Comparison of ENCODE assay signal across 8 cellular contexts in genomic region chr13:78978381-78978998, GRCh38.
DNase-seq lines count a peak whose midpoint lies in the region; ATAC-seq, FAIRE-seq and TF ChIP-seq lines count a peak whose summit lies in the region.

No MANE protein-coding gene starts in this region.

- TF ChIP-seq CTCF in A673 (conservative IDR thresholded peaks at IDR 0.05; ENCODE audit: low read depth, low read length) (peak; percentile 77), mammary epithelial cell (conservative IDR thresholded peaks at IDR 0.05 in 1 of 2, IDR thresholded peaks at IDR 0.05 in 1 of 2; ENCODE audit: extremely low read depth in 1 of 2, insufficient read depth in 1 of 2, low read depth in 1 of 2, low read length in 2 of 2) (peak; percentile 64 to 74), HepG2 (CRISPR knock-in tag; IDR thresholded peaks at IDR 0.05) (peak; percentile 79)

- peak; percentile 76 for DNase-seq in A673 (ENCODE audit: low spot score)
- peak; percentile 75 for DNase-seq in G401 (ENCODE audit: low spot score)
- DNase-seq in GM23248: peak; percentile 70
- DNase-seq in RCC 7860 (ENCODE audit: low spot score): peak; percentile 38
- peak; percentile 37 for DNase-seq in mammary epithelial cell
- peak; percentile 50 for DNase-seq in HepG2 (ENCODE audit: low spot score)
- DNase-seq in stromal cell of bone marrow (ENCODE audit: low read depth): peak; percentile 19

- H3K36me3 ChIP-seq in A673 (ENCODE audit: insufficient read depth, low read length, poor library complexity, severe bottlenecking): no peaks in the 10 kb centered on the region
- no peaks in the 10 kb centered on the region for H3K36me3 ChIP-seq in GM23248 (ENCODE audit: low read depth)
- no peaks in the 10 kb centered on the region for H3K36me3 ChIP-seq in mammary epithelial cell (ENCODE audit: insufficient read depth, low read length)
- H3K36me3 ChIP-seq in HepG2 (replicated peaks in 1 of 2; ENCODE audit: control insufficient read depth in 1 of 2, insufficient read depth in 2 of 2, low read length in 2 of 2): no peaks in the 10 kb centered on the region

- intact Hi-C loops in A673 (cut with micrococcal nuclease; ENCODE audit: unreplicated experiment): loop anchor here (1.0 to 5.0 kb wide), 5 partner anchors 188 to 738 kb away; no protein-coding TSS in a partner anchor
- intact Hi-C loops in mammary epithelial cell (cut with micrococcal nuclease): loop anchor here (1.0 to 5.0 kb wide), 3 partner anchors 737 to 1201 kb away; no protein-coding TSS in a partner anchor
- intact Hi-C loops in HepG2 (cut with micrococcal nuclease; ENCODE audit: unreplicated experiment): loop anchor here (1.0 to 10.0 kb wide), 3 partner anchors 174 to 841 kb away; no protein-coding TSS in a partner anchor

- peak; percentile 93 for ATAC-seq in HepG2

- in situ Hi-C loops in G401 (cut with HindIII; ENCODE audit: low sequenced_read_pairs): no loop called here
- in situ Hi-C loops in GM23248 (cut with MboI): loop anchor here (10.0 to 25.0 kb wide), 2 partner anchors 834 to 1191 kb away; no protein-coding TSS in a partner anchor
- in situ Hi-C loops in mammary epithelial cell (cut with MboI; ENCODE audit: low sequenced_read_pairs in 2 of 2): loop anchor here (10.0 kb wide), 2 partner anchors 834 to 854 kb away; no protein-coding TSS in a partner anchor
- in situ Hi-C loops in HepG2 (cut with HindIII; ENCODE audit: extremely low pct_ligation_motif_present, low pct_unique_long_range_greater_than_20kb): loop anchor here (5.0 kb wide), 2 partner anchors 741 to 836 kb away; no protein-coding TSS in a partner anchor

- TF ChIP-seq POLR2A in HepG2 (IDR thresholded peaks at IDR 0.05; ENCODE audit: insufficient read depth in 1 of 2, low read depth in 2 of 2, low read length in 2 of 2): no peak

- H3K79me2 ChIP-seq in GM23248 (ENCODE audit: insufficient read depth) (no peaks in the 10 kb centered on the region), mammary epithelial cell (ENCODE audit: insufficient read depth, low read length) (no peaks in the 10 kb centered on the region), HepG2 (ENCODE audit: insufficient read depth, low read length) (no peaks in the 10 kb centered on the region)

- no peaks in the 10 kb centered on the region for H3F3A ChIP-seq in GM23248 (ENCODE audit: insufficient read depth)

- dilution Hi-C loops in mammary epithelial cell (cut with HindIII; ENCODE audit: low sequenced_read_pairs): no loop called here

- H2AFZ ChIP-seq in GM23248 (no peak overlapping the region), mammary epithelial cell (ENCODE audit: low read depth, low read length) (no peak overlapping the region), HepG2 (ENCODE audit: low read length) (no peak overlapping the region)

- peak; percentile 70 for TF ChIP-seq RAD21 in Ishikawa (IDR thresholded peaks at IDR 0.05; ENCODE audit: low read depth)
- TF ChIP-seq RAD21 in HepG2 (CRISPR knock-in tag; IDR thresholded peaks at IDR 0.05): peak; percentile 41; the same call in 1 of the 2 replicates

- WGBS in GM23248 (ENCODE audit: low coverage in 1 of 2, low lambda C conversion rate in 2 of 2, missing lambda C conversion rate in 2 of 2), 2 experiments: 2 to 6% methylated on average over 2 of the region's 2 CpGs
- 0% methylated on average over 2 of the region's 2 CpGs for WGBS in mammary epithelial cell (ENCODE audit: low coverage, missing lambda C conversion rate)
- WGBS in HepG2 (ENCODE audit: low lambda C conversion rate): 0% methylated on average over 2 of the region's 2 CpGs

- H3K9me3 ChIP-seq in A673 (ENCODE audit: low read depth, low read length, poor library complexity, severe bottlenecking): no peaks in the 10 kb centered on the region
- H3K9me3 ChIP-seq in GM23248 (ENCODE audit: low read depth): no peaks in the 10 kb centered on the region
- no peaks in the 10 kb centered on the region for H3K9me3 ChIP-seq in mammary epithelial cell (replicated peaks; ENCODE audit: insufficient read depth, low read length)
- H3K9me3 ChIP-seq in HepG2 (ENCODE audit: low read length): no peaks in the 10 kb centered on the region

- TF ChIP-seq EP300 in Ishikawa (IDR thresholded peaks at IDR 0.05; ENCODE audit: borderline replicate concordance): no peak
- TF ChIP-seq EP300 in HepG2 (IDR thresholded peaks at IDR 0.05; ENCODE audit: low read depth in 2 of 2, low read length in 2 of 2): no peak
- TF ChIP-seq EP300 in HepG2 (CRISPR knock-in tag; IDR thresholded peaks at IDR 0.05; ENCODE audit: borderline replicate concordance): no peak

- FAIRE-seq in RCC 7860 (lab: Jason Lieb, UNC) (no peak), HepG2 (lab: Jason Lieb, UNC) (peak; percentile 81)

- no peak overlapping the region for H3K27ac ChIP-seq in A673 (ENCODE audit: low read depth, low read length, poor library complexity, severe bottlenecking)
- no peak overlapping the region for H3K27ac ChIP-seq in GM23248
- no peak overlapping the region for H3K27ac ChIP-seq in mammary epithelial cell (ENCODE audit: insufficient read depth, low read depth, low read length)
- H3K27ac ChIP-seq in HepG2 (ENCODE audit: extremely low read length, insufficient read depth, low read length): no peak overlapping the region

- H4K20me1 ChIP-seq in GM23248 (ENCODE audit: insufficient read depth) (no peaks in the 10 kb centered on the region), mammary epithelial cell (ENCODE audit: insufficient read depth, low read length) (no peaks in the 10 kb centered on the region), HepG2 (ENCODE audit: insufficient read depth, low read length) (no peaks in the 10 kb centered on the region)

- H3K4me2 ChIP-seq in GM23248 (ENCODE audit: unreplicated experiment) (no peak overlapping the region), mammary epithelial cell (ENCODE audit: insufficient read depth, low read depth, low read length) (no peak overlapping the region), HepG2 (ENCODE audit: low read depth, low read length) (no peak overlapping the region)

- BruUV-seq in A673 (replicated peaks; lab: Mats Ljungman, UMichigan): no TSS peak
- BruUV-seq in mammary epithelial cell (replicated peaks; lab: Mats Ljungman, UMichigan): no TSS peak
- no TSS peak for BruUV-seq in HepG2 (replicated peaks; lab: Mats Ljungman, UMichigan)

- H3K9ac ChIP-seq in GM23248 (no peak overlapping the region), mammary epithelial cell (ENCODE audit: insufficient read depth, low read length) (no peak overlapping the region), HepG2 (ENCODE audit: insufficient read depth, low read depth, low read length) (no peak overlapping the region)

- peaks cover 9% of the 10 kb centered on the region for H3K27me3 ChIP-seq in A673 (replicated peaks; ENCODE audit: insufficient read depth, low read depth, low read length, poor library complexity)
- peaks cover 5% of the 10 kb centered on the region for H3K27me3 ChIP-seq in GM23248 (replicated peaks; ENCODE audit: insufficient read depth)
- peaks cover 6% of the 10 kb centered on the region for H3K27me3 ChIP-seq in mammary epithelial cell (ENCODE audit: insufficient read depth, low read length)
- H3K27me3 ChIP-seq in HepG2 (ENCODE audit: control insufficient read depth in 1 of 2, insufficient read depth in 2 of 2, low read length in 2 of 2): no peaks in the 10 kb centered on the region

- H3K4me3 ChIP-seq in A673 (ENCODE audit: low read depth, low read length, poor library complexity, severe bottlenecking) (no peak overlapping the region), GM23248 (no peak overlapping the region), mammary epithelial cell (replicated peaks in 1 of 3; ENCODE audit: insufficient read depth in 1 of 3, low read depth in 2 of 3, low read length in 3 of 3) (no peak overlapping the region), HepG2 (replicated peaks in 1 of 3; ENCODE audit: insufficient read depth in 1 of 3, low read depth in 2 of 3, low read length in 3 of 3) (no peak overlapping the region)

- CTCF ChIA-PET in A673 (lab: Charles Lee) (interaction anchor here (0.5 to 1.8 kb wide), 4 partner anchors 211 to 841 kb away, joined by 3 to 11 read pairs (median 8); no protein-coding TSS in a partner anchor), mammary epithelial cell (lab: Charles Lee; ENCODE audit: low non-redundant PET) (interaction anchor here (0.6 to 1.0 kb wide), 3 partner anchors 373 to 841 kb away, joined by 3 to 13 read pairs (median 5); no protein-coding TSS in a partner anchor), HepG2 (lab: Yijun Ruan, JAX; ENCODE audit: low intra/inter-chr PET ratio, low total read pairs) (interaction anchor here (0.7 to 2.5 kb wide), 3 partner anchors 661 to 841 kb away, joined by 5 to 25 read pairs (median 20); no protein-coding TSS in a partner anchor)

- H3K4me1 ChIP-seq in A673 (ENCODE audit: insufficient read depth, low read length, poor library complexity, severe bottlenecking): no peaks in the 10 kb centered on the region
- H3K4me1 ChIP-seq in GM23248 (ENCODE audit: insufficient read depth): no peaks in the 10 kb centered on the region
- no peaks in the 10 kb centered on the region for H3K4me1 ChIP-seq in mammary epithelial cell (ENCODE audit: insufficient read depth, low read length)
- H3K4me1 ChIP-seq in HepG2 (ENCODE audit: insufficient read depth, low read length): no peaks in the 10 kb centered on the region

- no peaks in the 10 kb centered on the region for H3K9me2 ChIP-seq in GM23248 (ENCODE audit: insufficient read depth)

- POLR2A ChIA-PET in A673 (lab: Charles Lee; ENCODE audit: low non-redundant PET) (no interaction called here), HepG2 (lab: Yijun Ruan, JAX) (no interaction called here)

TF ChIP-seq in Ishikawa, 13 proteins besides CTCF, POLR2A, EP300 and RAD21:
- no peak for TF ChIP-seq ZBTB7A (IDR thresholded peaks at IDR 0.05; ENCODE audit: low read depth)
- no peak for TF ChIP-seq TAF1 (IDR thresholded peaks at IDR 0.05; ENCODE audit: low read depth)

TF ChIP-seq in HepG2, 621 proteins besides CTCF, POLR2A, EP300 and RAD21:
- TF ChIP-seq TAF15 (IDR thresholded peaks at IDR 0.05; ENCODE audit: low read depth, low read length, poor library complexity, severe bottlenecking) (no peak), STAG1 (CRISPR knock-in tag; IDR thresholded peaks at IDR 0.05) (peak; percentile 83), SMC3 (IDR thresholded peaks at IDR 0.05; ENCODE audit: low read length) (peak; percentile 85)

Comparison
In these comparisons a context has a peak if more than half of its experiments do, and no peak if none do; other contexts are left out.
1. DNase-seq: peak in every context shown above with its lines; median percentile 76 in A673; 75 in G401; 70 in GM23248; 50 in HepG2; 38 in RCC 7860; 37 in mammary epithelial cell; 19 in stromal cell of bone marrow.